ENCODE assay signal across 27 cellular contexts in the genomic region with DNA sequence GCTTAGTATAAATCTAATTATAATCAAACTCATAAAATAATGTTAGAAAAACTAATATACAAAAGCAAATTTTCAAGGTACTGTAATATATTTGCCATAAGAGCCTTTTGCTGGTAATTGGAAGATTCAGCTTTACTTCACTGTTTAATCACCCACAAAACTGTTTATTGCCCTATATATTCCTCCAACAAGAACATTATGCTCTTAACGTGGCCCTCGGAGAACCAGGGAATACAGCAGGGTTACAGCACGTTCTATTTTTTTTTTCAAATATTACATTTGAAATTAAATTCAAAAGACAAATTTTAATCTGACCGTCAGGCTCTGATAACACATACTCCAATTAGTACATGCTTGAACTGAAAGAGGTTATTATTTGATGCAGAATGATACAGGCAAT.
"Had no signal": no experiment of that assay in that cellular context is flagged by ENCODE, and none has a peak within 500 bp of the region (broad histone marks: within the 10 kb centered on the region; RNA-seq: fewer than 3 reads in every experiment).

No MANE protein-coding gene starts in this region.

- ATAC-seq: stimulated activated effector memory CD8-positive, alpha-beta T cell treated with anti-CD3 and anti-CD28 coated beads, Interleukin-12 subunit alpha, Interleukin-12 subunit beta, amount 100 ng/mL, for 72 hours; stimulated activated memory B cell treated with anti-CD40 and anti-IgM and Interleukin-4, amounts not matched to agents 10 μg/mL and 1 μg/mL and 100 μg/mL, for 72 hours; stimulated activated naive B cell treated with anti-CD40 and anti-IgM and Interleukin-4, amounts not matched to agents 10 μg/mL and 1 μg/mL and 100 μg/mL, for 72 hours; stimulated activated naive CD8-positive, alpha-beta T cell treated with anti-CD3 and anti-CD28 coated beads, Interleukin-15, amount 100 ng/mL, for 72 hours; stimulated activated naive CD8-positive, alpha-beta T cell treated with anti-CD3 and anti-CD28 coated beads, Interleukin-15, Interleukin-2, amounts not matched to agents 100 U/mL and 50 U/mL, for 24 hours; upper lobe of right lung had no signal

- DNase-seq: stimulated activated CD4-positive, alpha-beta T cell treated with anti-CD3 and anti-CD28 coated beads, Interleukin-2, amount 100 ng/mL, for 48 hours; stimulated activated CD4-positive, alpha-beta T cell treated with anti-CD3 and anti-CD28 coated beads, Interleukin-4, amount 100 ng/mL, for 1 hour; stimulated activated CD4-positive, alpha-beta T cell treated with anti-CD3 and anti-CD28 coated beads, Interleukin-4, amount 100 ng/mL, for 24 hours; stimulated activated CD4-positive, alpha-beta T cell treated with anti-CD3 and anti-CD28 coated beads, Interleukin-4, amount 100 ng/mL, for 4 hours; stimulated activated CD8-positive, alpha-beta memory T cell treated with anti-CD3 and anti-CD28 coated beads, Interleukin-4, amount 100 ng/mL, for 48 hours; stimulated activated naive B cell treated with anti-CD40 and anti-IgM and Interleukin-4, amounts not matched to agents 10 μg/mL and 1 μg/mL and 100 μg/mL, for 72 hours; stimulated activated naive CD4-positive, alpha-beta T cell; stimulated activated naive CD4-positive, alpha-beta T cell treated with Interleukin-2 at 50 U/mL for 16 hours; stimulated activated naive CD8-positive, alpha-beta T cell treated with anti-CD3 and anti-CD28 coated beads, Interleukin-15, amount 100 ng/mL, for 72 hours; stimulated activated naive CD8-positive, alpha-beta T cell treated with anti-CD3 and anti-CD28 coated beads, Interleukin-15, Interleukin-2, amounts not matched to agents 100 U/mL and 50 U/mL, for 24 hours; stomach; substantia nigra; testis; thyroid gland; tibial artery; transverse colon; trophoblast cell; upper lobe of left lung; upper lobe of right lung; uterus had no signal

- H3K4me3 ChIP-seq: stomach, suprapubic skin, testis, thoracic aorta, thyroid gland, tibial artery, tibial nerve, transverse colon, upper lobe of left lung, upper lobe of right lung, uterus, vagina had no signal

- FAIRE-seq: urothelium cell line had no signal

- H3K27ac ChIP-seq: stomach, suprapubic skin, testis, thoracic aorta, thyroid gland, tibial artery, tibial nerve, transverse colon, upper lobe of left lung, upper lobe of right lung, uterus, vagina had no signal
